1 cellular context compared by ENCODE assay signal in genomic region chr2:11829947-11830707, GRCh38.
A peak's percentile ranks its signal among the peaks of the same experiment; 100 is the strongest.
TF ChIP-seq lines count a peak whose summit lies in the region.

No MANE protein-coding gene starts in this region.

TF ChIP-seq in K562, 482 proteins besides CTCF, POLR2A, EP300 and RAD21 (continued from another document and continues in another):
- TF ChIP-seq PCBP1 (IDR thresholded peaks at IDR 0.05; ENCODE audit: low read depth, low read length, poor library complexity, severe bottlenecking) = no peak
- TF ChIP-seq PHF20 (IDR thresholded peaks at IDR 0.05; ENCODE audit: partially characterized antibody) = no peak
- no peak for TF ChIP-seq BDP1 (IDR thresholded peaks at IDR 0.05; ENCODE audit: insufficient read depth, insufficient read length)
- TF ChIP-seq MLX (CRISPR knock-in tag; conservative IDR thresholded peaks at IDR 0.05) = no peak
- TF ChIP-seq CBX5 (IDR thresholded peaks at IDR 0.05; ENCODE audit: borderline replicate concordance, low read depth) = no peak
- TF ChIP-seq, protein P1, sequence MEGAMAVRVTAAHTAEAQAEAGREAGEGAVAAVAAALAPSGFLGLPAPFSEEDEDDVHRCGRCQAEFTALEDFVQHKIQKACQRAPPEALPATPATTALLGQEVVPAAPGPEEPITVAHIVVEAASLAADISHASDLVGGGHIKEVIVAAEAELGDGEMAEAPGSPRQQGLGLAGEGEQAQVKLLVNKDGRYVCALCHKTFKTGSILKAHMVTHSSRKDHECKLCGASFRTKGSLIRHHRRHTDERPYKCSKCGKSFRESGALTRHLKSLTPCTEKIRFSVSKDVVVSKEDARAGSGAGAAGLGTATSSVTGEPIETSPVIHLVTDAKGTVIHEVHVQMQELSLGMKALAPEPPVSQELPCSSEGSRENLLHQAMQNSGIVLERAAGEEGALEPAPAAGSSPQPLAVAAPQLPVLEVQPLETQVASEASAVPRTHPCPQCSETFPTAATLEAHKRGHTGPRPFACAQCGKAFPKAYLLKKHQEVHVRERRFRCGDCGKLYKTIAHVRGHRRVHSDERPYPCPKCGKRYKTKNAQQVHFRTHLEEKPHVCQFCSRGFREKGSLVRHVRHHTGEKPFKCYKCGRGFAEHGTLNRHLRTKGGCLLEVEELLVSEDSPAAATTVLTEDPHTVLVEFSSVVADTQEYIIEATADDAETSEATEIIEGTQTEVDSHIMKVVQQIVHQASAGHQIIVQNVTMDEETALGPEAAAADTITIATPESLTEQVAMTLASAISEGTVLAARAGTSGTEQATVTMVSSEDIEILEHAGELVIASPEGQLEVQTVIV (CRISPR knock-in tag; IDR thresholded peaks at IDR 0.05; ENCODE audit: borderline replicate concordance) = no peak
- no peak for TF ChIP-seq ZNF518B (CRISPR knock-in tag; IDR thresholded peaks at IDR 0.05)
- peak; percentile 61; the same call in 1 of the 2 replicates for TF ChIP-seq NCOA1 (IDR thresholded peaks at IDR 0.05; ENCODE audit: low read depth)
- peak; percentile 81; the same call in 1 of the 2 replicates for TF ChIP-seq ESRRA (IDR thresholded peaks at IDR 0.05; ENCODE audit: borderline replicate concordance, low read depth)
- TF ChIP-seq, protein P2, sequence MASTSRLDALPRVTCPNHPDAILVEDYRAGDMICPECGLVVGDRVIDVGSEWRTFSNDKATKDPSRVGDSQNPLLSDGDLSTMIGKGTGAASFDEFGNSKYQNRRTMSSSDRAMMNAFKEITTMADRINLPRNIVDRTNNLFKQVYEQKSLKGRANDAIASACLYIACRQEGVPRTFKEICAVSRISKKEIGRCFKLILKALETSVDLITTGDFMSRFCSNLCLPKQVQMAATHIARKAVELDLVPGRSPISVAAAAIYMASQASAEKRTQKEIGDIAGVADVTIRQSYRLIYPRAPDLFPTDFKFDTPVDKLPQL (IDR thresholded peaks at IDR 0.05; ENCODE audit: extremely low read depth, insufficient read length) = no peak
- TF ChIP-seq, protein P3, sequence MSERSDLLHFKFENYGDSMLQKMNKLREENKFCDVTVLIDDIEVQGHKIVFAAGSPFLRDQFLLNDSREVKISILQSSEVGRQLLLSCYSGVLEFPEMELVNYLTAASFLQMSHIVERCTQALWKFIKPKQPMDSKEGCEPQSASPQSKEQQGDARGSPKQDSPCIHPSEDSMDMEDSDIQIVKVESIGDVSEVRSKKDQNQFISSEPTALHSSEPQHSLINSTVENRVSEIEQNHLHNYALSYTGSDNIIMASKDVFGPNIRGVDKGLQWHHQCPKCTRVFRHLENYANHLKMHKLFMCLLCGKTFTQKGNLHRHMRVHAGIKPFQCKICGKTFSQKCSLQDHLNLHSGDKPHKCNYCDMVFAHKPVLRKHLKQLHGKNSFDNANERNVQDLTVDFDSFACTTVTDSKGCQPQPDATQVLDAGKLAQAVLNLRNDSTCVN (CRISPR knock-in tag; IDR thresholded peaks at IDR 0.05) = peak; percentile 73; the same call in 1 of the 2 replicates
- no peak for TF ChIP-seq ZNF354B (CRISPR knock-in tag; IDR thresholded peaks at IDR 0.05)
- no peak for TF ChIP-seq PTTG1 (tag; IDR thresholded peaks at IDR 0.05; ENCODE audit: low read depth)
- no peak for TF ChIP-seq ZFP91 (CRISPR knock-in tag; IDR thresholded peaks at IDR 0.05)
- peak; percentile 52; the same call in 1 of the 2 replicates for TF ChIP-seq ZNF263 (CRISPR knock-in tag; IDR thresholded peaks at IDR 0.05; ENCODE audit: borderline replicate concordance)
- TF ChIP-seq, protein P4, sequence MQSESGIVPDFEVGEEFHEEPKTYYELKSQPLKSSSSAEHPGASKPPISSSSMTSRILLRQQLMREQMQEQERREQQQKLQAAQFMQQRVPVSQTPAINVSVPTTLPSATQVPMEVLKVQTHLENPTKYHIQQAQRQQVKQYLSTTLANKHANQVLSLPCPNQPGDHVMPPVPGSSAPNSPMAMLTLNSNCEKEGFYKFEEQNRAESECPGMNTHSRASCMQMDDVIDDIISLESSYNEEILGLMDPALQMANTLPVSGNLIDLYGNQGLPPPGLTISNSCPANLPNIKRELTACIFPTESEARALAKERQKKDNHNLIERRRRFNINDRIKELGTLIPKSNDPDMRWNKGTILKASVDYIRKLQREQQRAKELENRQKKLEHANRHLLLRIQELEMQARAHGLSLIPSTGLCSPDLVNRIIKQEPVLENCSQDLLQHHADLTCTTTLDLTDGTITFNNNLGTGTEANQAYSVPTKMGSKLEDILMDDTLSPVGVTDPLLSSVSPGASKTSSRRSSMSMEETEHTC (IDR thresholded peaks at IDR 0.05) = no peak
- TF ChIP-seq E2F8 (IDR thresholded peaks at IDR 0.05; ENCODE audit: low read depth, partially characterized antibody) = no peak
- TF ChIP-seq POLR2H (tag; IDR thresholded peaks at IDR 0.05; ENCODE audit: low read depth) = peak; percentile 72
- no peak for TF ChIP-seq POU5F1 (IDR thresholded peaks at IDR 0.05; ENCODE audit: borderline replicate concordance, low read depth, low read length, partially characterized antibody)
- TF ChIP-seq, protein P5, sequence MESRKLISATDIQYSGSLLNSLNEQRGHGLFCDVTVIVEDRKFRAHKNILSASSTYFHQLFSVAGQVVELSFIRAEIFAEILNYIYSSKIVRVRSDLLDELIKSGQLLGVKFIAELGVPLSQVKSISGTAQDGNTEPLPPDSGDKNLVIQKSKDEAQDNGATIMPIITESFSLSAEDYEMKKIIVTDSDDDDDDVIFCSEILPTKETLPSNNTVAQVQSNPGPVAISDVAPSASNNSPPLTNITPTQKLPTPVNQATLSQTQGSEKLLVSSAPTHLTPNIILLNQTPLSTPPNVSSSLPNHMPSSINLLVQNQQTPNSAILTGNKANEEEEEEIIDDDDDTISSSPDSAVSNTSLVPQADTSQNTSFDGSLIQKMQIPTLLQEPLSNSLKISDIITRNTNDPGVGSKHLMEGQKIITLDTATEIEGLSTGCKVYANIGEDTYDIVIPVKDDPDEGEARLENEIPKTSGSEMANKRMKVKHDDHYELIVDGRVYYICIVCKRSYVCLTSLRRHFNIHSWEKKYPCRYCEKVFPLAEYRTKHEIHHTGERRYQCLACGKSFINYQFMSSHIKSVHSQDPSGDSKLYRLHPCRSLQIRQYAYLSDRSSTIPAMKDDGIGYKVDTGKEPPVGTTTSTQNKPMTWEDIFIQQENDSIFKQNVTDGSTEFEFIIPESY (CRISPR knock-in tag; IDR thresholded peaks at IDR 0.05) = no peak
- TF ChIP-seq NFE2L1 (tag; IDR thresholded peaks at IDR 0.05; ENCODE audit: borderline replicate concordance, low read depth) = no peak
- TF ChIP-seq CHD2 (IDR thresholded peaks at IDR 0.05; ENCODE audit: low read depth, low read length) = no peak
- TF ChIP-seq NRF1 (conservative IDR thresholded peaks at IDR 0.05 in 1 of 2, IDR thresholded peaks at IDR 0.05 in 1 of 2) = peak in 1 of 2 experiments; percentile 36; a peak in 1 of 4 replicates
- no peak; the same call in 1 of the 2 replicates for TF ChIP-seq GATA2 (CRISPR knock-in tag; IDR thresholded peaks at IDR 0.05)
- no peak for TF ChIP-seq SREBF2 (CRISPR knock-in tag; IDR thresholded peaks at IDR 0.05)
- TF ChIP-seq ARID2 (IDR thresholded peaks at IDR 0.05) = peak; percentile 73
- TF ChIP-seq, protein P6, sequence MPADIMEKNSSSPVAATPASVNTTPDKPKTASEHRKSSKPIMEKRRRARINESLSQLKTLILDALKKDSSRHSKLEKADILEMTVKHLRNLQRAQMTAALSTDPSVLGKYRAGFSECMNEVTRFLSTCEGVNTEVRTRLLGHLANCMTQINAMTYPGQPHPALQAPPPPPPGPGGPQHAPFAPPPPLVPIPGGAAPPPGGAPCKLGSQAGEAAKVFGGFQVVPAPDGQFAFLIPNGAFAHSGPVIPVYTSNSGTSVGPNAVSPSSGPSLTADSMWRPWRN (IDR thresholded peaks at IDR 0.05; ENCODE audit: low read depth) = 0 out of 2 replicates have a peak, but pooled peaks have one; percentile 41
- 0 out of 2 replicates have a peak, but pooled peaks have one; percentile 26 for TF ChIP-seq ZNF592 (IDR thresholded peaks at IDR 0.05)
- TF ChIP-seq, protein P7, sequence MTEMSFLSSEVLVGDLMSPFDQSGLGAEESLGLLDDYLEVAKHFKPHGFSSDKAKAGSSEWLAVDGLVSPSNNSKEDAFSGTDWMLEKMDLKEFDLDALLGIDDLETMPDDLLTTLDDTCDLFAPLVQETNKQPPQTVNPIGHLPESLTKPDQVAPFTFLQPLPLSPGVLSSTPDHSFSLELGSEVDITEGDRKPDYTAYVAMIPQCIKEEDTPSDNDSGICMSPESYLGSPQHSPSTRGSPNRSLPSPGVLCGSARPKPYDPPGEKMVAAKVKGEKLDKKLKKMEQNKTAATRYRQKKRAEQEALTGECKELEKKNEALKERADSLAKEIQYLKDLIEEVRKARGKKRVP (CRISPR knock-in tag; IDR thresholded peaks at IDR 0.05) = no peak
- TF ChIP-seq TSC22D4 (tag; IDR thresholded peaks at IDR 0.05) = no peak
